Comparison of ENCODE assay signal across 9 cellular contexts in the genomic region with DNA sequence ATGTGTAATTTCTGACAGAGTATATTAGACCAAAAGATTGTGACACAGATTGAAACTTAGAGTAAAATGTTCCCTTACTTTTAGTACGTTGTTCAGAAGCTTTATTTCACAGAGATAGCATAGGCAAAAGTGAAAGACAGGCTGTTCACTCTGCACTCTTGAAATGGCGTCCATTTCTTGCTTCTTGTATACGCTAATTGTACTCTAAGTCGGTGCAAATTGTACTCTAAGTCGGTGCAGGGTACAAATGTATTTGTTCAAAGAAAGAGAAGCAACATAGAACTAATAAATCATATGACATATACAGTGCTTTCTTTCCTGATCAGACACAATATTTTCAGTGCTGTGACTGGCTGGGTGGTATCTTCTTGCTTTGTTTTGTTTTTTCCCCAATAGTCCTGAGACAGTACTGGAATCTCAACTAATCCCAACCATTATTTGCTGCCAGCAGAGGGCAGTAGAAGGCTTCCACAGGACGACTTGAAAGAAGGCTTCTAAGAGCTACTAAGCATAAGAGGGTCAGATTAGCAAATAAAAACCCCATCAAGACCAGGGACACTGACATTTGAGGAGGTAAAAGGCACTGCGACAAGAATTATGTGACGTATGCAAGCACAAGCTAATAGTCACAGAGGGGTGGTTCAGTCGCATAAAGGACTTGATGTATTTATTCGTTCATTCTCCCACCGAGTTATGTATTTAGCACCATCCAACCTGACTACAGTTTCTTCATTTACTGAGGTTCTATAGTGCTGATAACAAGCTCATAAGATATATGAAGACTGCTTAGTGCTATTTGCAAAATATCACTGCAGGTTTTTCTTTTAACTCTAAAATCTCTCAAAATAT.
DNase-seq lines count a peak whose midpoint lies in the region; ATAC-seq and TF ChIP-seq lines count a peak whose summit lies in the region.
"Had no signal": no experiment of that assay in that cellular context is flagged by ENCODE, and none has a peak within 500 bp of the region (broad histone marks: within the 10 kb centered on the region; RNA-seq: fewer than 3 reads in every experiment).

No MANE protein-coding gene starts in this region.

- no peaks in the 10 kb centered on the region for H3K9me3 ChIP-seq in CD4-positive, alpha-beta T cell (ENCODE audit: control insufficient read depth, low read length)

- no peaks in the 10 kb centered on the region for H3K27me3 ChIP-seq in CD4-positive, alpha-beta T cell (ENCODE audit: control insufficient read depth, insufficient read depth, low read length)

- H3K9me3 Mint-ChIP-seq in CD4-positive, alpha-beta T cell = no peaks in the 10 kb centered on the region
- H3K9me3 Mint-ChIP-seq in activated CD4-positive, alpha-beta T cell treated with anti-CD3 and anti-CD28 coated beads, Interleukin-2, amount 10 ng/mL, durations not matched to agents 24 days and 14 days = no peaks in the 10 kb centered on the region
- no peaks in the 10 kb centered on the region for H3K9me3 Mint-ChIP-seq in progenitor cell of endocrine pancreas (ENCODE audit: low read depth)
- H3K9me3 Mint-ChIP-seq: T-helper 1 cell treated with Interleukin-12 subunit alpha and Interleukin-12 subunit beta and Interleukin-4 antibody, amounts not matched to agents 30 μg/mL and 1 μg/mL, for 36 hours had no signal

- no peak for DNase-seq in CD4-positive, alpha-beta T cell
- peak; percentile 79 for DNase-seq in NCI-H2171 treated with DMSO at 0.1 percent for 48 hours (lab: John Stamatoyannopoulos, UW)
- DNase-seq in activated CD4-positive, alpha-beta T cell treated with anti-CD3 and anti-CD28 coated beads, Interleukin-2, amount 10 ng/mL, durations not matched to agents 24 days and 14 days = peak; percentile 82
- peak; percentile 2 for DNase-seq in fibroblast of the aortic adventitia (ENCODE audit: low read depth)
- peak; percentile 20 for DNase-seq in progenitor cell of endocrine pancreas (ENCODE audit: low spot score, unreplicated experiment)
- no peak for DNase-seq in effector CD4-positive, alpha-beta T cell

- peak; percentile 16 for TF ChIP-seq CTCF in CD4-positive, alpha-beta T cell (IDR thresholded peaks at IDR 0.05)
- TF ChIP-seq CTCF in fibroblast of the aortic adventitia (IDR thresholded peaks at IDR 0.05; ENCODE audit: insufficient read depth, low read length) (peak; percentile 24), progenitor cell of endocrine pancreas (IDR thresholded peaks at IDR 0.05; ENCODE audit: unreplicated experiment) (peak; percentile 65)

- no peaks in the 10 kb centered on the region for H3K36me3 Mint-ChIP-seq in CD4-positive, alpha-beta T cell (ENCODE audit: low read depth)
- H3K36me3 Mint-ChIP-seq in activated CD4-positive, alpha-beta T cell treated with anti-CD3 and anti-CD28 coated beads, Interleukin-2, amount 10 ng/mL, durations not matched to agents 24 days and 14 days (ENCODE audit: low read depth) = no peaks in the 10 kb centered on the region
- no peaks in the 10 kb centered on the region for H3K36me3 Mint-ChIP-seq in progenitor cell of endocrine pancreas (ENCODE audit: insufficient read depth)

- no peak for ATAC-seq in CD4-positive, alpha-beta T cell (ENCODE audit: poor library complexity)
- ATAC-seq in GM19025 (IDR thresholded peaks at IDR 0.05; ENCODE audit: low read depth, unreplicated experiment) (peak; percentile 74), HG03196 (IDR thresholded peaks at IDR 0.05; ENCODE audit: unreplicated experiment) (peak; percentile 80)

- CTCF ChIA-PET in CD4-positive, alpha-beta T cell (lab: Charles Lee) = no interaction called here

- no peak overlapping the region for H3K27ac Mint-ChIP-seq in CD4-positive, alpha-beta T cell
- no peak overlapping the region for H3K27ac Mint-ChIP-seq in activated CD4-positive, alpha-beta T cell treated with anti-CD3 and anti-CD28 coated beads, Interleukin-2, amount 10 ng/mL, durations not matched to agents 24 days and 14 days
- H3K27ac Mint-ChIP-seq in progenitor cell of endocrine pancreas = no peak overlapping the region
- H3K27ac Mint-ChIP-seq: T-helper 1 cell treated with Interleukin-12 subunit alpha and Interleukin-12 subunit beta and Interleukin-4 antibody, amounts not matched to agents 30 μg/mL and 1 μg/mL, for 36 hours had no signal

- no peak overlapping the region for H3K4me3 Mint-ChIP-seq in CD4-positive, alpha-beta T cell
- no peak overlapping the region for H3K4me3 Mint-ChIP-seq in activated CD4-positive, alpha-beta T cell treated with anti-CD3 and anti-CD28 coated beads, Interleukin-2, amount 10 ng/mL, durations not matched to agents 24 days and 14 days
- no peak overlapping the region for H3K4me3 Mint-ChIP-seq in progenitor cell of endocrine pancreas (ENCODE audit: low read depth)
- H3K4me3 Mint-ChIP-seq: T-helper 1 cell treated with Interleukin-12 subunit alpha and Interleukin-12 subunit beta and Interleukin-4 antibody, amounts not matched to agents 30 μg/mL and 1 μg/mL, for 36 hours had no signal

- H3K27me3 Mint-ChIP-seq in CD4-positive, alpha-beta T cell = no peaks in the 10 kb centered on the region
- H3K27me3 Mint-ChIP-seq in activated CD4-positive, alpha-beta T cell treated with anti-CD3 and anti-CD28 coated beads, Interleukin-2, amount 10 ng/mL, durations not matched to agents 24 days and 14 days = no peaks in the 10 kb centered on the region
- no peaks in the 10 kb centered on the region for H3K27me3 Mint-ChIP-seq in progenitor cell of endocrine pancreas

- no peaks in the 10 kb centered on the region for H3K4me1 Mint-ChIP-seq in CD4-positive, alpha-beta T cell (ENCODE audit: low read depth)
- H3K4me1 Mint-ChIP-seq in activated CD4-positive, alpha-beta T cell treated with anti-CD3 and anti-CD28 coated beads, Interleukin-2, amount 10 ng/mL, durations not matched to agents 24 days and 14 days = no peaks in the 10 kb centered on the region
- peaks cover 7% of the 10 kb centered on the region for H3K4me1 Mint-ChIP-seq in progenitor cell of endocrine pancreas (ENCODE audit: low read depth)

- intact Hi-C loops in CD4-positive, alpha-beta T cell (cut with DNase I, micrococcal nuclease) = no loop called here
- intact Hi-C loops in activated CD4-positive, alpha-beta T cell treated with anti-CD3 and anti-CD28 coated beads, Interleukin-2, amount 10 ng/mL, durations not matched to agents 24 days and 14 days (cut with micrococcal nuclease) = loop anchor here (1.0 kb wide), 1 partner anchor 232 kb away; no protein-coding TSS in a partner anchor

- no peak overlapping the region for H3K27ac ChIP-seq in CD4-positive, alpha-beta T cell (ENCODE audit: low read depth, low read length)

- H3K4me3 ChIP-seq in fibroblast of the aortic adventitia (ENCODE audit: low read depth, low read length) = no peak overlapping the region

- POLR2A ChIA-PET in CD4-positive, alpha-beta T cell (lab: Charles Lee) = no interaction called here

Comparison
In these comparisons a context has a peak if more than half of its experiments do, and no peak if none do; other contexts are left out.
1. DNase-seq: peak in NCI-H2171 treated with DMSO at 0.1 percent for 48 hours (single experiment), activated CD4-positive, alpha-beta T cell treated with anti-CD3 and anti-CD28 coated beads, Interleukin-2, amount 10 ng/mL, durations not matched to agents 24 days and 14 days (single experiment), fibroblast of the aortic adventitia (single experiment) and progenitor cell of endocrine pancreas (single experiment); none in CD4-positive, alpha-beta T cell (0 of 10) and effector CD4-positive, alpha-beta T cell (single experiment).
2. Peak in every context shown above with its lines, with median percentiles within 50 percentile points of each other: CTCF ChIP-seq.